11 cellular contexts compared by ENCODE assay signal in genomic region chr2:85248741-85249524, GRCh38.
DNase-seq lines count a peak whose midpoint lies in the region; ATAC-seq and TF ChIP-seq lines count a peak whose summit lies in the region.
"Had no signal": no experiment of that assay in that cellular context is flagged by ENCODE, and none has a peak within 500 bp of the region (broad histone marks: within the 10 kb centered on the region; RNA-seq: fewer than 3 reads in every experiment).

No MANE protein-coding gene starts in this region.

- peaks cover 18 to 28% of the 10 kb centered on the region in 2 donors for H3K4me1 ChIP-seq in left lung
- H3K4me1 ChIP-seq in aorta (ENCODE audit: control insufficient read depth in 1 of 2, insufficient read depth in 2 of 2, low read length in 2 of 2), result no peaks in the 10 kb centered on the region
- H3K4me1 ChIP-seq: BE2C had no signal

- H3K9me3 Mint-ChIP-seq in activated CD8-positive, alpha-beta T cell treated with anti-CD3 and anti-CD28 coated beads, Interleukin-2, amount 10 ng/mL, durations not matched to agents 7 days and 5 days (ENCODE audit: insufficient read depth), result no peaks in the 10 kb centered on the region
- H3K9me3 Mint-ChIP-seq: dendritic cell treated with granulocyte-macrophage colony-stimulating factor and Interleukin-4, amounts not matched to agents 40 ng/mL and 50 ng/mL, for 4 days had no signal

- DNase-seq in NCI-H748 (lab: John Stamatoyannopoulos, UW; ENCODE audit: unreplicated experiment) (peak; percentile 25), NCI-H748 treated with DMSO at 0.1 percent for 48 hours (lab: John Stamatoyannopoulos, UW) (no peak), dermis blood vessel endothelial cell (peak; percentile 47), left lung (peak in 1 of 2 donors; percentile 57), aorta (no peak)
- no peak for DNase-seq in activated CD8-positive, alpha-beta T cell treated with anti-CD3 and anti-CD28 coated beads, Interleukin-2, amount 10 ng/mL, durations not matched to agents 7 days and 5 days
- DNase-seq in stimulated activated CD4-positive, alpha-beta T cell treated with anti-CD3 and anti-CD28 coated beads, Interleukin-2, amount 100 ng/mL, for 24 hours, result no peak
- DNase-seq: BE2C, SIG-M5 had no signal

- H3K4me3 ChIP-seq in left lung, result no peak overlapping the region
- H3K4me3 ChIP-seq in aorta (ENCODE audit: low read length in 2 of 2), result no peak overlapping the region

- WGBS in aorta, 2 donors, result 5 to 10% methylated on average over 7 of the region's 7 CpGs

- H3K27ac ChIP-seq in left lung, result peak overlapping the region; percentile 50 to 63
- H3K27ac ChIP-seq in aorta (ENCODE audit: low read depth in 1 of 2, low read length in 2 of 2), result peak overlapping the region in 1 of 2 donors; percentile 92

- H3K27me3 ChIP-seq in left lung, result no peaks in the 10 kb centered on the region
- H3K27me3 ChIP-seq in aorta (ENCODE audit: control insufficient read depth in 1 of 2, insufficient read depth in 2 of 2, low read length in 1 of 2), result no peaks in the 10 kb centered on the region
- H3K27me3 ChIP-seq: BE2C had no signal

- no peaks in the 10 kb centered on the region for H3K36me3 Mint-ChIP-seq in activated CD8-positive, alpha-beta T cell treated with anti-CD3 and anti-CD28 coated beads, Interleukin-2, amount 10 ng/mL, durations not matched to agents 7 days and 5 days (ENCODE audit: low read depth)

- POLR2A ChIA-PET in activated CD8-positive, alpha-beta T cell treated with anti-CD3 and anti-CD28 coated beads, Interleukin-2, amount 10 ng/mL, durations not matched to agents 7 days and 5 days (lab: Charles Lee), result no interaction called here

- ATAC-seq in left lung (peak; percentile 83), aorta (ENCODE audit: low FRiP score) (peak; percentile 55), HG03135 (IDR thresholded peaks at IDR 0.05; ENCODE audit: unreplicated experiment) (no peak)
- no peak for ATAC-seq in activated CD8-positive, alpha-beta T cell treated with anti-CD3 and anti-CD28 coated beads, Interleukin-2, amount 10 ng/mL, durations not matched to agents 7 days and 5 days

- no peak for TF ChIP-seq CTCF in left lung (IDR thresholded peaks at IDR 0.05)

- H3K4me1 Mint-ChIP-seq in activated CD8-positive, alpha-beta T cell treated with anti-CD3 and anti-CD28 coated beads, Interleukin-2, amount 10 ng/mL, durations not matched to agents 7 days and 5 days (ENCODE audit: low read depth), result no peaks in the 10 kb centered on the region

- H3K27me3 Mint-ChIP-seq in activated CD8-positive, alpha-beta T cell treated with anti-CD3 and anti-CD28 coated beads, Interleukin-2, amount 10 ng/mL, durations not matched to agents 7 days and 5 days (ENCODE audit: low read depth), result peaks cover 12% of the 10 kb centered on the region

- H3K9me3 ChIP-seq in left lung (no peaks in the 10 kb centered on the region), aorta (ENCODE audit: control insufficient read depth, low read length) (no peaks in the 10 kb centered on the region)
- H3K9me3 ChIP-seq: BE2C had no signal

- H3K4me3 Mint-ChIP-seq in activated CD8-positive, alpha-beta T cell treated with anti-CD3 and anti-CD28 coated beads, Interleukin-2, amount 10 ng/mL, durations not matched to agents 7 days and 5 days, result no peak overlapping the region
- H3K4me3 Mint-ChIP-seq: dendritic cell treated with granulocyte-macrophage colony-stimulating factor and Interleukin-4, amounts not matched to agents 40 ng/mL and 50 ng/mL, for 4 days had no signal

- CTCF ChIA-PET in activated CD8-positive, alpha-beta T cell treated with anti-CD3 and anti-CD28 coated beads, Interleukin-2, amount 10 ng/mL, durations not matched to agents 7 days and 5 days (lab: Charles Lee), result interaction anchor here (0.7 to 1.7 kb wide), 2 partner anchors 16 to 18 kb away, joined by 3 to 4 read pairs; no protein-coding TSS in a partner anchor

- H3K36me3 ChIP-seq in left lung (no peaks in the 10 kb centered on the region), aorta (ENCODE audit: control insufficient read depth in 1 of 2, insufficient read depth in 2 of 2, low read length in 1 of 2) (no peaks in the 10 kb centered on the region)
- H3K36me3 ChIP-seq: BE2C had no signal

- H3K27ac Mint-ChIP-seq in activated CD8-positive, alpha-beta T cell treated with anti-CD3 and anti-CD28 coated beads, Interleukin-2, amount 10 ng/mL, durations not matched to agents 7 days and 5 days, result no peak overlapping the region
- H3K27ac Mint-ChIP-seq: dendritic cell treated with granulocyte-macrophage colony-stimulating factor and Interleukin-4, amounts not matched to agents 40 ng/mL and 50 ng/mL, for 4 days had no signal

- intact Hi-C loops in left lung (cut with DNase I), result no loop called here
- intact Hi-C loops in aorta (cut with DNase I), result no loop called here

Comparison
In these comparisons a context has a peak if more than half of its experiments do, and no peak if none do; other contexts are left out.
1. DNase-seq: peak in NCI-H748 (single experiment) and dermis blood vessel endothelial cell (single experiment); none in NCI-H748 treated with DMSO at 0.1 percent for 48 hours (single experiment), aorta (0 of 2), activated CD8-positive, alpha-beta T cell treated with anti-CD3 and anti-CD28 coated beads, Interleukin-2, amount 10 ng/mL, durations not matched to agents 7 days and 5 days (single experiment) and stimulated activated CD4-positive, alpha-beta T cell treated with anti-CD3 and anti-CD28 coated beads, Interleukin-2, amount 100 ng/mL, for 24 hours (0 of 2).
2. ATAC-seq: peak in left lung (single experiment) and aorta (single experiment); none in activated CD8-positive, alpha-beta T cell treated with anti-CD3 and anti-CD28 coated beads, Interleukin-2, amount 10 ng/mL, durations not matched to agents 7 days and 5 days (single experiment) and HG03135 (single experiment).